ENCODE assay signal across 14 cellular contexts in genomic region chr2:127397568-127398238, GRCh38. TPM values are rescaled to one million over a fixed set of nuclear protein-coding genes. Genes with fewer than 3 reads are reported as not detected.
DNase-seq lines count a peak whose midpoint lies in the region; ATAC-seq, FAIRE-seq and TF ChIP-seq lines count a peak whose summit lies in the region.
"Had no signal": no experiment of that assay in that cellular context is flagged by ENCODE, and none has a peak within 500 bp of the region (broad histone marks: within the 10 kb centered on the region; RNA-seq: fewer than 3 reads in every experiment).

No MANE protein-coding gene starts in this region.

- intact Hi-C loops in GM12878 (cut with micrococcal nuclease; ENCODE audit: unreplicated experiment) = no loop called here

- no peak for FAIRE-seq in GM12878 (lab: Jason Lieb, UNC)

- H3K36me3 ChIP-seq in BLaER1 treated with 17β-estradiol and CSF1 and Interleukin-3, amounts not matched to agents 10 nM and 100 nM = no peaks in the 10 kb centered on the region
- no peaks in the 10 kb centered on the region for H3K36me3 ChIP-seq in GM12878 (ENCODE audit: control insufficient read depth in 2 of 2, insufficient read depth in 2 of 2, low read length in 1 of 2)
- H3K36me3 ChIP-seq: spleen had no signal

- H3K79me2 ChIP-seq in GM12878 (ENCODE audit: control insufficient read depth, insufficient read depth, low read length) = no peaks in the 10 kb centered on the region

- H3K9ac ChIP-seq in BLaER1 treated with 17β-estradiol and CSF1 and Interleukin-3, amounts not matched to agents 10 nM and 100 nM = no peak overlapping the region
- H3K9ac ChIP-seq in GM12878 (ENCODE audit: control insufficient read depth, insufficient read depth, low read length) = no peak overlapping the region

- TF ChIP-seq POLR2A in GM12878 (IDR thresholded peaks at IDR 0.05; ENCODE audit: low read depth, low read length) = no peak

- H2AFZ ChIP-seq in GM12878 (ENCODE audit: control insufficient read depth, low read depth, low read length) = no peak overlapping the region

- peaks cover 5% of the 10 kb centered on the region for H3K36me3 Mint-ChIP-seq in neural crest cell (ENCODE audit: low read depth)

- in situ Hi-C loops in GM12878 (cut with MboI) = loop anchor here (25.0 kb wide), 1 partner anchor 735 kb away; the partner anchor contains the start of gene GYPC

- H3K9me3 Mint-ChIP-seq in neural crest cell = peaks cover 3% of the 10 kb centered on the region
- H3K9me3 Mint-ChIP-seq: T-cell had no signal

- no peak overlapping the region for H3K4me3 ChIP-seq in BLaER1 treated with 17β-estradiol and CSF1 and Interleukin-3, amounts not matched to agents 10 nM and 100 nM
- H3K4me3 ChIP-seq in GM12878 = no peak overlapping the region
- H3K4me3 ChIP-seq: spleen had no signal

- H3K9me3 ChIP-seq in BLaER1 treated with 17β-estradiol and CSF1 and Interleukin-3, amounts not matched to agents 10 nM and 100 nM (replicated peaks in 1 of 11) = peaks cover 0 to 11% (median 0%) of the 10 kb centered on the region in 11 experiments; a peak in 5 of 22 replicates
- no peaks in the 10 kb centered on the region for H3K9me3 ChIP-seq in GM12878 (replicated peaks; ENCODE audit: control insufficient read depth, insufficient read depth, low read length)
- H3K9me3 ChIP-seq: spleen had no signal

- no peak for TF ChIP-seq RAD21 in GM12878 (IDR thresholded peaks at IDR 0.05; ENCODE audit: insufficient read depth, low read depth, low read length)

- no peaks in the 10 kb centered on the region for H3K27me3 ChIP-seq in BLaER1 treated with 17β-estradiol and CSF1 and Interleukin-3, amounts not matched to agents 10 nM and 100 nM
- H3K27me3 ChIP-seq in GM12878 (replicated peaks in 1 of 2; ENCODE audit: control insufficient read depth in 2 of 2, insufficient read depth in 2 of 2, low read length in 1 of 2) = no peaks in the 10 kb centered on the region
- H3K27me3 ChIP-seq: spleen had no signal

- H3K4me3 Mint-ChIP-seq in neural crest cell = no peak overlapping the region
- H3K4me3 Mint-ChIP-seq: activated CD4-positive, alpha-beta T cell treated with anti-CD3 and anti-CD28 coated beads for 36 hours; B cell; T-cell had no signal

- BruUV-seq in GM12878 (replicated peaks; lab: Mats Ljungman, UMichigan) = no TSS peak

- H3K4me1 ChIP-seq in BLaER1 treated with 17β-estradiol and CSF1 and Interleukin-3, amounts not matched to agents 10 nM and 100 nM = peaks cover 0 to 42% (median 18%) of the 10 kb centered on the region in 10 experiments; a peak in 13 of 20 replicates
- H3K4me1 ChIP-seq in GM12878 (ENCODE audit: control insufficient read depth, insufficient read depth, low read length) = peaks cover 15% of the 10 kb centered on the region

- no peak for TF ChIP-seq CTCF in GM12878 (IDR thresholded peaks at IDR 0.05 in 2 of 3, conservative IDR thresholded peaks at IDR 0.05 in 1 of 3; ENCODE audit: control insufficient read depth in 2 of 3, extremely low read depth in 1 of 3, insufficient read depth in 1 of 3, low read depth in 3 of 3, low read length in 3 of 3)
- no peak for TF ChIP-seq CTCF in neural crest cell (conservative IDR thresholded peaks at IDR 0.05)

- DNase-seq in GM12878 (ENCODE audit: low read depth, low spot score) (no peak), neural crest cell (ENCODE audit: low read depth, low spot score) (no peak), occipital lobe (lab: John Stamatoyannopoulos, UW) (no peak)
- DNase-seq in stimulated activated naive CD4-positive, alpha-beta T cell (lab: John Stamatoyannopoulos, UW) = no peak
- no peak for DNase-seq in NK-92 treated with Interleukin-12 subunit alpha and Interleukin-12 subunit beta, amount 100 ng/mL, for 24 hours (lab: John Stamatoyannopoulos, UW)
- DNase-seq: central memory CD4-positive, alpha-beta T cell; NCI-H1436; spleen had no signal

- SMC1A ChIA-PET in GM12878 (lab: Charles Lee; ENCODE audit: uncharacterized antibody, unreplicated experiment) = interaction anchor here (1.1 kb wide), 1 partner anchor 9 kb away, joined by 4 read pairs; no protein-coding TSS in a partner anchor

- RAD21 ChIA-PET in GM12878 (lab: Charles Lee; ENCODE audit: unreplicated experiment) = interaction anchor here (1.6 kb wide), 1 partner anchor 9 kb away, joined by 4 read pairs; no protein-coding TSS in a partner anchor

- no peaks in the 10 kb centered on the region for H3K4me1 Mint-ChIP-seq in neural crest cell

- no peaks in the 10 kb centered on the region for H3K27me3 Mint-ChIP-seq in neural crest cell (ENCODE audit: low read depth)
- H3K27me3 Mint-ChIP-seq: B cell, T-cell had no signal

- peak overlapping the region in 2 of 11 experiments; percentile 26 to 33; a peak in 3 of 22 replicates for H3K27ac ChIP-seq in BLaER1 treated with 17β-estradiol and CSF1 and Interleukin-3, amounts not matched to agents 10 nM and 100 nM
- no peak overlapping the region for H3K27ac ChIP-seq in GM12878 (ENCODE audit: control insufficient read depth, insufficient read depth)
- H3K27ac ChIP-seq: spleen had no signal

- ATAC-seq in HG02759 (IDR thresholded peaks at IDR 0.05; ENCODE audit: unreplicated experiment) (peak; percentile 15), GM12878 (peak; percentile 16), esophagus mucosa (no peak)

- POLR2A ChIA-PET in GM12878 (lab: Charles Lee) = interaction anchor here (0.6 to 0.9 kb wide), 2 partner anchors 9 to 433 kb away, joined by 3 to 4 read pairs; no protein-coding TSS in a partner anchor

- H3K27ac Mint-ChIP-seq in neural crest cell (ENCODE audit: unreplicated experiment) = peak overlapping the region; percentile 50
- H3K27ac Mint-ChIP-seq: activated CD4-positive, alpha-beta T cell treated with anti-CD3 and anti-CD28 coated beads for 36 hours; B cell; T-cell had no signal

- CTCF ChIA-PET in GM12878 (lab: Yijun Ruan, JAX) = no interaction called here

- no peak for TF ChIP-seq EP300 in GM12878 (IDR thresholded peaks at IDR 0.05; ENCODE audit: borderline replicate concordance in 1 of 2, control insufficient read depth in 1 of 2, low read depth in 2 of 2, low read length in 2 of 2)

- peak overlapping the region in 6 of 11 experiments; percentile 42 to 76 (median 65); a peak in 12 of 22 replicates for H3K4me2 ChIP-seq in BLaER1 treated with 17β-estradiol and CSF1 and Interleukin-3, amounts not matched to agents 10 nM and 100 nM
- H3K4me2 ChIP-seq in GM12878 (ENCODE audit: control insufficient read depth, insufficient read depth) = peak overlapping the region; percentile 34; the same call in 1 of the 2 replicates

- WGBS in GM12878 (ENCODE audit: insufficient coverage, insufficient replicate concordance, low lambda C conversion rate, missing lambda C conversion rate) = 85% methylated on average over 9 of the region's 9 CpGs

- no peaks in the 10 kb centered on the region for H4K20me1 ChIP-seq in BLaER1 treated with 17β-estradiol and CSF1 and Interleukin-3, amounts not matched to agents 10 nM and 100 nM
- no peaks in the 10 kb centered on the region for H4K20me1 ChIP-seq in GM12878 (ENCODE audit: control insufficient read depth, insufficient read depth)

TF ChIP-seq in GM12878, 131 proteins besides CTCF, POLR2A, EP300 and RAD21 (continues in another document):
- TF ChIP-seq POLR2AphosphoS5 (IDR thresholded peaks at IDR 0.05; ENCODE audit: low read length) = no peak

RNA-seq across cellular contexts. Expression of gene MAP3K2, which starts 9.9 kb away (rescaled TPM):
- total RNA-seq in GM12878 (2013; cell fraction: nucleolus; rRNA removed) = 54.9 and 64.4 TPM in 2 replicates
- total RNA-seq in GM12878 (2014; rRNA removed) = 24.1 and 25.1 TPM in 2 replicates
- 15.7 and 17.7 TPM in 2 replicates for total RNA-seq in GM12878 (2014; rRNA removed; fragmentation: Illumina TruSeq; extraction: Trizol)
- total RNA-seq in GM12878 (2021) = 35.9 and 39.6 TPM in 2 replicates
- polyA plus RNA-seq in GM12878 (2011; ENCODE audit: low read depth) = 3.7 TPM
- 18.1 and 22.4 TPM in 2 replicates for polyA plus RNA-seq in GM12878 (2011; rRNA removed)
- 8.6 and 12.7 TPM in 2 replicates for polyA plus RNA-seq in GM12878 (2011; cell fraction: cytosol; rRNA removed)
- polyA plus RNA-seq in GM12878 (2011; cell fraction: nucleus; rRNA removed) = 19.5 and 21.1 TPM in 2 replicates
- 9.1 and 9.4 TPM in 2 replicates for polyA plus RNA-seq in GM12878 (2012)
- 14.5 and 16.5 TPM in 2 replicates for polyA plus RNA-seq in GM12878 (2014; fragmentation: Illumina TruSeq; extraction: Trizol)
- 1 to 10 TPM; 2.7 to 6.4 TPM for polyA plus RNA-seq in GM12878 (2014; fragmentation: Nextera tagmentation; extraction: Ambion mirVana)
- polyA plus RNA-seq in GM12878 (2014; rRNA removed) = 10.9 and 12.8 TPM in 2 replicates
- 10 to 100 TPM in 1 of 2 experiments, 1 to 10 TPM in 1; 4.9 to 26.3 TPM for polyA plus RNA-seq in GM12878 (2016; fragmentation: Nextera tagmentation; extraction: Ambion mirVana)
- polyA minus RNA-seq in GM12878 (2011; rRNA and poly(A)+ RNA removed) = 32.1 and 45.6 TPM in 2 replicates
- polyA minus RNA-seq in GM12878 (2011; cell fraction: cytosol; rRNA and poly(A)+ RNA removed) = 20.6 and 29.6 TPM in 2 replicates
- 15.7 and 26.8 TPM in 2 replicates for polyA minus RNA-seq in GM12878 (2011; cell fraction: nucleus; rRNA and poly(A)+ RNA removed)
- total RNA-seq in neural crest cell = 31.5 and 35.1 TPM in 2 replicates
- total RNA-seq in occipital lobe = 62.1 TPM
- total RNA-seq in esophagus mucosa = 30.0 TPM

RNA-seq across cellular contexts. Expression of gene PROC, which starts 20.5 kb away (rescaled TPM):
- not detected in 2 replicates for total RNA-seq in GM12878 (2013; cell fraction: nucleolus; rRNA removed)
- total RNA-seq in GM12878 (2014; rRNA removed) = not detected in 2 replicates
- not detected in 2 replicates for total RNA-seq in GM12878 (2014; rRNA removed; fragmentation: Illumina TruSeq; extraction: Trizol)
- not detected in 2 replicates for total RNA-seq in GM12878 (2021)
- polyA plus RNA-seq in GM12878 (2011; ENCODE audit: low read depth) = not detected
- not detected in 2 replicates for polyA plus RNA-seq in GM12878 (2011; rRNA removed)
- not detected in 2 replicates for polyA plus RNA-seq in GM12878 (2011; cell fraction: cytosol; rRNA removed)
- polyA plus RNA-seq in GM12878 (2011; cell fraction: nucleus; rRNA removed) = not detected in 2 replicates
- polyA plus RNA-seq in GM12878 (2012) = not detected in 2 replicates
- not detected in 2 replicates for polyA plus RNA-seq in GM12878 (2014; fragmentation: Illumina TruSeq; extraction: Trizol)
- not detected for polyA plus RNA-seq in GM12878 (2014; fragmentation: Nextera tagmentation; extraction: Ambion mirVana)
- not detected in 2 replicates for polyA plus RNA-seq in GM12878 (2014; rRNA removed)
- not detected for polyA plus RNA-seq in GM12878 (2016; fragmentation: Nextera tagmentation; extraction: Ambion mirVana)
- not detected in 2 replicates for polyA minus RNA-seq in GM12878 (2011; rRNA and poly(A)+ RNA removed)
- not detected in 2 replicates for polyA minus RNA-seq in GM12878 (2011; cell fraction: cytosol; rRNA and poly(A)+ RNA removed)
- polyA minus RNA-seq in GM12878 (2011; cell fraction: nucleus; rRNA and poly(A)+ RNA removed) = not detected in 2 replicates
- total RNA-seq in neural crest cell = not detected in 2 replicates
- total RNA-seq in occipital lobe = not detected
- total RNA-seq in esophagus mucosa = 0.20 TPM
- total RNA-seq: activated CD4-positive, alpha-beta T cell treated with anti-CD3 and anti-CD28 coated beads for 36 hours; B cell; spleen had no signal
